In the genomic region with DNA sequence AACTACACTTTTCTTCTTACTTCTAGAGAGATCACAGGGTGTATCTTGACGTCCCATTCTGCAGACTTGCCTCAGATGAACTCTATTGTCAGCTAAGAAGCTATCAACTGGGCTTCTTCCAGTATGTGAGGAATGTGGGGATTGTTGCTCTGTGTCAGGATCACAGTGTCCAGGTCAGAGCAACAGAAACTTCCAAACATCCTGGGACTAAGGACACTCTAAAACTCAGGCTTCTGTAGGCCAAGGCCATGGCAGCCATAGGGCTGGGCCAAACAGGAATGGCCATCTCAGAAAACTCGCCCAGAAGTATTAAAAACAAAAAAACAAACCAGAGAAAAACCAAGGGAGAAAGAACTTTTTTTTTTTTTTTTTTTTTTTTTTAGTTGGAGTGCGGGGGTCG, we compare ENCODE assay signal across 14 cellular contexts.
DNase-seq lines count a peak whose midpoint lies in the region; ATAC-seq and TF ChIP-seq lines count a peak whose summit lies in the region.
"Had no signal": no experiment of that assay in that cellular context is flagged by ENCODE, and none has a peak within 500 bp of the region (broad histone marks: within the 10 kb centered on the region; RNA-seq: fewer than 3 reads in every experiment).

No MANE protein-coding gene starts in this region.

- H3K9me3 ChIP-seq in testis, result no peaks in the 10 kb centered on the region

- H3K27ac Mint-ChIP-seq in endothelial cell (ENCODE audit: unreplicated experiment), result peak overlapping the region; percentile 89
- peak overlapping the region; percentile 35 to 57 (median 51) for H3K27ac Mint-ChIP-seq in nephron
- H3K27ac Mint-ChIP-seq: CD4-positive, alpha-beta memory T cell; GM23338 had no signal

- H3K9me3 Mint-ChIP-seq in endothelial cell (ENCODE audit: unreplicated experiment) (no peaks in the 10 kb centered on the region), nephron (no peaks in the 10 kb centered on the region)
- H3K9me3 Mint-ChIP-seq: CD4-positive, alpha-beta memory T cell; GM23338 had no signal

- H3K36me3 ChIP-seq in testis (ENCODE audit: low read depth, missing control alignments), result no peaks in the 10 kb centered on the region
- H3K36me3 ChIP-seq: BE2C had no signal

- H3K27me3 ChIP-seq in testis, result no peaks in the 10 kb centered on the region
- H3K27me3 ChIP-seq: BE2C had no signal

- H3K4me3 Mint-ChIP-seq in endothelial cell (ENCODE audit: unreplicated experiment) (no peak overlapping the region), nephron (no peak overlapping the region)
- H3K4me3 Mint-ChIP-seq: CD4-positive, alpha-beta memory T cell; GM23338 had no signal

- ATAC-seq in left ventricle myocardium superior, result peak; percentile 74
- no peak for ATAC-seq in HG02885 (IDR thresholded peaks at IDR 0.05; ENCODE audit: poor library complexity, unreplicated experiment)
- ATAC-seq in GM19395 (IDR thresholded peaks at IDR 0.05; ENCODE audit: unreplicated experiment), result no peak
- ATAC-seq: GM23338 had no signal

- H3K4me1 ChIP-seq in testis, result peaks cover 12% of the 10 kb centered on the region

- H3K27me3 Mint-ChIP-seq in endothelial cell (ENCODE audit: unreplicated experiment), result no peaks in the 10 kb centered on the region
- no peaks in the 10 kb centered on the region for H3K27me3 Mint-ChIP-seq in nephron (ENCODE audit: low read depth)

- H3K4me1 Mint-ChIP-seq in endothelial cell (ENCODE audit: unreplicated experiment), result peaks cover 34% of the 10 kb centered on the region
- peaks cover 41% of the 10 kb centered on the region for H3K4me1 Mint-ChIP-seq in nephron
- H3K4me1 Mint-ChIP-seq: CD4-positive, alpha-beta memory T cell had no signal

- DNase-seq in left ventricle myocardium superior, result no peak
- DNase-seq in cardiac septum (ENCODE audit: low spot score), result no peak
- DNase-seq in endothelial cell (ENCODE audit: low spot score), result no peak
- DNase-seq in testis, result peak; percentile 60
- no peak for DNase-seq in DMS53 (lab: John Stamatoyannopoulos, UW)
- DNase-seq: CD4-positive, alpha-beta memory T cell; H7 had no signal

- H3K4me3 ChIP-seq in testis, result no peak overlapping the region
- H3K4me3 ChIP-seq: GM23338 had no signal

- intact Hi-C loops in left ventricle myocardium superior (cut with micrococcal nuclease), result no loop called here
- intact Hi-C loops in cardiac septum (cut with DNase I), result no loop called here
- intact Hi-C loops in testis (cut with DNase I; ENCODE audit: low total_unique reads), result no loop called here

- TF ChIP-seq POLR2A in testis (IDR thresholded peaks at IDR 0.05), result no peak

- peak overlapping the region; percentile 9 to 64 for H3K27ac ChIP-seq in testis
- H3K27ac ChIP-seq: C4-2B, HL-60 had no signal

- 30 to 57% methylated on average over 4 of the region's 4 CpGs for WGBS in testis, 2 donors

- H3K36me3 Mint-ChIP-seq in endothelial cell (ENCODE audit: low read depth, unreplicated experiment) (no peaks in the 10 kb centered on the region), nephron (ENCODE audit: low read depth) (no peaks in the 10 kb centered on the region)
- H3K36me3 Mint-ChIP-seq: CD4-positive, alpha-beta memory T cell had no signal

- no peak for TF ChIP-seq CTCF in endothelial cell (IDR thresholded peaks at IDR 0.05; ENCODE audit: unreplicated experiment)
- no peak for TF ChIP-seq CTCF in nephron (IDR thresholded peaks at IDR 0.05; ENCODE audit: unreplicated experiment in 3 of 3)
- no peak for TF ChIP-seq CTCF in testis (IDR thresholded peaks at IDR 0.05)
